8 cellular contexts compared by ENCODE assay signal in the genomic region with DNA sequence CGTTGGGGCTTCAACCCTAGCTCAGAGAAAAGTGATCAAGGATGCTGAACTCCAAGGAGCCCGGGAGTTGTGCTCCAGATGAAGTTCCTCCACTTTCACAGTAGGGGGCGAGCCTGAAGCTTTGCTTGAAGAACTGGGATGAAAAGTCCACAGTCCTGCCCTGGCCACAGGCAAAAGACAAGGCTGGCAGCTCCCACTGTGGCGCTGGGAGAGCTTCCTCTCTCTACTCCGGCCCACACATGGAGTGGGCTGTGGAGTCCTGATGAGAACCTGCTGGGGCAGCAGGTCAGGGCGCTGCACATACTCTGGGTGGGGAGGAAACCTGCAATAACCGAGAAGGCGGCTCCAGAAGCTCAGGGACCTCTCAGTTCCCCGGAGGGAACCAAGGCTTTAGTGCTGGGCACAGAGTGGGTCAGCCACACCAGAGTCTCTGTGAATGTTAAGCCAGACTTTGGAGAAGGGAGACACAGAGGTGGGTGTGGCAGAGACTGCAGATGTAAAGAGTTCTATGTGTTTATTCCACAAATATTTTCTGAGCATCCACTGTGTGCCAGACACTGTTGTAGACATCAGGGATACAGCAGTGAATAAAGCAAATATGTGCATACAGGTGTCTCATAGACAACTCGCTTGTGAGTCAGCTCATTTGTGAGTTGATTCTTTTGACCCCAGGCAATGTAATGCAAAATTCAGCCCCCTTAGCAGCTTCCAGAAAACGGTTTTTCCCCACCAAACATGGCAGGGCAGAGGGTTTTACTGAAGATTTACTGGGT. TPM values are rescaled to one million over a fixed set of nuclear protein-coding genes. Genes with fewer than 3 reads are reported as not detected.
DNase-seq lines count a peak whose midpoint lies in the region; ATAC-seq and TF ChIP-seq lines count a peak whose summit lies in the region.

No MANE protein-coding gene starts in this region.

- H3K27me3 ChIP-seq in SK-N-SH (ENCODE audit: insufficient read depth), result no peaks in the 10 kb centered on the region
- H3K27me3 ChIP-seq in upper lobe of right lung, result no peaks in the 10 kb centered on the region

- H3K4me3 ChIP-seq in SK-N-SH (ENCODE audit: low read depth in 2 of 2, low read length in 1 of 2) (no peak overlapping the region; a peak in 1 of 4 replicates), epithelial cell of esophagus (ENCODE audit: low read length) (no peak overlapping the region), upper lobe of right lung (no peak overlapping the region)

- H3K36me3 ChIP-seq in SK-N-SH (replicated peaks in 1 of 2; ENCODE audit: control insufficient read depth in 1 of 2, insufficient read depth in 2 of 2, low read length in 1 of 2) (no peaks in the 10 kb centered on the region), upper lobe of right lung (no peaks in the 10 kb centered on the region)

- H3K79me2 ChIP-seq in SK-N-SH (ENCODE audit: insufficient read depth), result no peaks in the 10 kb centered on the region

- H3K9ac ChIP-seq in SK-N-SH, result no peak overlapping the region

- WGBS in SK-N-SH (ENCODE audit: low lambda C conversion rate), result 55% methylated on average over 11 of the region's 11 CpGs

- no peaks in the 10 kb centered on the region for H3K9me3 ChIP-seq in SK-N-SH
- H3K9me3 ChIP-seq in upper lobe of right lung, result no peaks in the 10 kb centered on the region

- TF ChIP-seq CTCF in SK-N-SH (IDR thresholded peaks at IDR 0.05), result peak; percentile 84
- peak; percentile 87 for TF ChIP-seq CTCF in epithelial cell of esophagus (IDR thresholded peaks at IDR 0.05; ENCODE audit: insufficient read depth, low read depth, low read length, missing control alignments)
- peak; percentile 85 for TF ChIP-seq CTCF in upper lobe of right lung (IDR thresholded peaks at IDR 0.05)

- peaks cover 12% of the 10 kb centered on the region for H3F3A ChIP-seq in SK-N-SH (replicated peaks; ENCODE audit: insufficient read depth)

- peaks cover 7 to 24% of the 10 kb centered on the region in 2 experiments; a peak in 3 of 4 replicates for H3K4me1 ChIP-seq in SK-N-SH (ENCODE audit: control insufficient read depth in 1 of 2, insufficient read depth in 2 of 2, low read depth in 1 of 2, low read length in 1 of 2)
- peaks cover 22% of the 10 kb centered on the region for H3K4me1 ChIP-seq in upper lobe of right lung

- CTCF ChIA-PET in SK-N-SH (lab: Yijun Ruan, JAX), result interaction anchor here (0.6 to 4.6 kb wide), 61 partner anchors 9 to 1031 kb away, joined by 3 to 52 read pairs (median 3); partner anchors contain the start of gene FOSL2

- H3K27ac ChIP-seq in SK-N-SH (ENCODE audit: low read depth in 2 of 2, low read length in 1 of 2) (no peak overlapping the region), upper lobe of right lung (peak overlapping the region; percentile 65)

- POLR2A ChIA-PET in SK-N-SH (lab: Yijun Ruan, JAX), result interaction anchor here (0.5 to 1.3 kb wide), 4 partner anchors 13 to 1028 kb away, joined by 3 to 7 read pairs (median 3); partner anchors contain the start of genes FOSL2 and PPP1CB

- H2AFZ ChIP-seq in SK-N-SH (ENCODE audit: low read depth), result peak overlapping the region; percentile 71; the same call in 1 of the 2 replicates

- H3K9me2 ChIP-seq in SK-N-SH, result no peaks in the 10 kb centered on the region

- no peak for TF ChIP-seq EP300 in SK-N-SH (IDR thresholded peaks at IDR 0.05; ENCODE audit: borderline replicate concordance in 1 of 2, low read depth in 1 of 2, low read length in 1 of 2)

- no peak overlapping the region for H3K4me2 ChIP-seq in SK-N-SH

- TF ChIP-seq RAD21 in SK-N-SH (IDR thresholded peaks at IDR 0.05; ENCODE audit: low read length), result peak; percentile 83

- H4K20me1 ChIP-seq in SK-N-SH (ENCODE audit: insufficient read depth), result no peaks in the 10 kb centered on the region

- intact Hi-C loops in upper lobe of right lung (cut with DNase I), result no loop called here

- ATAC-seq in upper lobe of right lung (peak; percentile 83), GM18511 (IDR thresholded peaks at IDR 0.05; ENCODE audit: unreplicated experiment) (no peak)

- peak; percentile 17 to 71 for DNase-seq in NCI-H446 (lab: John Stamatoyannopoulos, UW)
- DNase-seq in NCI-H446 treated with DMSO at 0.1 percent for 48 hours (lab: John Stamatoyannopoulos, UW), result no peak
- peak; percentile 68 for DNase-seq in HuH-7.5 (ENCODE audit: low spot score)
- peak; percentile 85 for DNase-seq in SK-N-SH
- DNase-seq in epithelial cell of esophagus (ENCODE audit: low read depth), result peak; percentile 75
- DNase-seq in mesenteric fat pad (ENCODE audit: low spot score), result peak; percentile 88
- peak; percentile 71 for DNase-seq in upper lobe of right lung

TF ChIP-seq in SK-N-SH, 30 proteins besides CTCF, POLR2A, EP300 and RAD21:
- no peak for TF ChIP-seq MEF2A (IDR thresholded peaks at IDR 0.05; ENCODE audit: borderline replicate concordance, low read depth)
- 0 out of 2 replicates have a peak, but pooled peaks have one; percentile 25 for TF ChIP-seq RFX5 (IDR thresholded peaks at IDR 0.05; ENCODE audit: low read length)
- peak; percentile 70 for TF ChIP-seq SMC3 (IDR thresholded peaks at IDR 0.05; ENCODE audit: low read depth, low read length)
TF ChIP-seq in SK-N-SH: peak in this region for 2.

RNA-seq across cellular contexts. Expression of gene MRPL33, which starts 48.0 kb away (rescaled TPM):
- 132 and 153 TPM in 2 replicates for polyA plus RNA-seq in SK-N-SH (2012; rRNA removed)
- 243 and 426 TPM in 2 replicates for polyA plus RNA-seq in SK-N-SH (2012; cell fraction: cytosol; rRNA removed)
- polyA plus RNA-seq in SK-N-SH (2012; cell fraction: nucleus; rRNA removed), result 22.4 and 51.9 TPM in 2 replicates
- 71.1 TPM for total RNA-seq in mesenteric fat pad
- 79.4 TPM for total RNA-seq in upper lobe of right lung

RNA-seq across cellular contexts. Expression of gene SLC4A1AP, which starts 59.9 kb away (rescaled TPM):
- polyA plus RNA-seq in SK-N-SH (2012; rRNA removed), result 9.4 and 9.8 TPM in 2 replicates
- polyA plus RNA-seq in SK-N-SH (2012; cell fraction: cytosol; rRNA removed), result 10.6 and 13.9 TPM in 2 replicates
- 8.7 and 11.4 TPM in 2 replicates for polyA plus RNA-seq in SK-N-SH (2012; cell fraction: nucleus; rRNA removed)
- total RNA-seq in mesenteric fat pad (18.0 TPM), upper lobe of right lung (18.7 TPM)
